ENCODE assay signal across 22 cellular contexts in the genomic region with DNA sequence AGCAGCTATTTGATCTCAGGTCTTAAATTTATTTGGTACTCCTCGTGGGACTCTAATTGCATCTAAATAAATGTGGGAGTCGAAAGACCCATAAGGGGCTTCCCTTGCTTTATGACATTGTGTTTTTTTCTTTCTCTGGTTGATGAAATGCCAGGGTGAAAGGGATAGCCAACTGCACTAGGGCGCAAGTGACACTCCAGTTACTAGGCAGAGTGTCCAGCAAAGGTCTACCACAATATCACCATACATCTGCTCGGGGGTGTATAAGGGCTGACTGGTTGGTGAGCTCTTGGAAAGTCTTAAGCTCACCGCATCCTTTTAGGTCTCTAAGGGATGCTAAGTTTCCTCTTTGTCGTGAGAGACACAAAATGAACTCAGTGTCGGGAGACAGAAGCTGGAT.
"Had no signal": no experiment of that assay in that cellular context is flagged by ENCODE, and none has a peak within 500 bp of the region (broad histone marks: within the 10 kb centered on the region; RNA-seq: fewer than 3 reads in every experiment).

No MANE protein-coding gene starts in this region.

- H3K4me1 ChIP-seq: body of pancreas, esophagus muscularis mucosa, gastroesophageal sphincter, spleen, tibial nerve, vagina had no signal

- H3K4me3 ChIP-seq: body of pancreas, cardiac muscle cell, esophagus muscularis mucosa, gastroesophageal sphincter, tibial nerve, vagina had no signal

- DNase-seq: activated CD4-positive, alpha-beta T cell treated with anti-CD3 and anti-CD28 coated beads for 48 hours; activated CD8-positive, alpha-beta memory T cell treated with anti-CD3 and anti-CD28 coated beads, Interleukin-2, amount 10 ng/mL, durations not matched to agents 7 days and 5 days; activated CD8-positive, alpha-beta T cell treated with anti-CD3 and anti-CD28 coated beads for 36 hours; activated gamma-delta T cell treated with Interleukin-2 at 50 U/mL for 16 hours; anterior cingulate cortex; body of pancreas; effector CD4-positive, alpha-beta T cell; head of caudate nucleus; left ventricle myocardium superior; mammary epithelial cell; midbrain; natural killer cell; retina; spleen; stimulated activated CD4-positive, alpha-beta T cell treated with anti-CD3 and anti-CD28 coated beads, Interleukin-4, amount 100 ng/mL, for 1 hour; stimulated activated naive CD8-positive, alpha-beta T cell treated with anti-CD3 and anti-CD28 coated beads, Interleukin-15, amount 100 ng/mL, for 72 hours had no signal

- ATAC-seq: activated CD8-positive, alpha-beta memory T cell treated with anti-CD3 and anti-CD28 coated beads, Interleukin-2, amount 10 ng/mL, durations not matched to agents 7 days and 5 days; activated CD8-positive, alpha-beta T cell treated with anti-CD3 and anti-CD28 coated beads for 36 hours; body of pancreas; gastroesophageal sphincter; left ventricle myocardium superior; natural killer cell; stimulated activated naive CD8-positive, alpha-beta T cell treated with anti-CD3 and anti-CD28 coated beads, Interleukin-15, amount 100 ng/mL, for 72 hours had no signal

- H3K27me3 ChIP-seq: body of pancreas, cardiac muscle cell, esophagus muscularis mucosa, gastroesophageal sphincter, spleen, tibial nerve, vagina had no signal

- H3K9me3 ChIP-seq: vagina had no signal

- FAIRE-seq: islet of Langerhans had no signal

- H3K27ac ChIP-seq: body of pancreas, cardiac muscle cell, esophagus muscularis mucosa, gastroesophageal sphincter, tibial nerve, vagina had no signal
